ENCODE assay signal across 1 cellular context in genomic region chr9:37119907-37120839, GRCh38.
A peak's percentile ranks its signal among the peaks of the same experiment; 100 is the strongest.
TF ChIP-seq lines count a peak whose summit lies in the region.

TSS of gene ZCCHC7 (plus strand) at chr9:37120574.

TF ChIP-seq in GM12878, 131 proteins besides CTCF, POLR2A, EP300 and RAD21 (continued from another document and continues in another):
- no peak for TF ChIP-seq BCL11A (IDR thresholded peaks at IDR 0.05; ENCODE audit: low read depth, low read length)
- TF ChIP-seq YY1 (IDR thresholded peaks at IDR 0.05; ENCODE audit: low read depth, low read length) = peak; percentile 68
- peak; percentile 91 to 96 for TF ChIP-seq BHLHE40 (IDR thresholded peaks at IDR 0.05; ENCODE audit: borderline replicate concordance in 1 of 2, low read depth in 2 of 2, low read length in 1 of 2)
- TF ChIP-seq SRF (IDR thresholded peaks at IDR 0.05; ENCODE audit: low read depth in 2 of 2, low read length in 2 of 2) = peak; percentile 47 to 78
- no peak for TF ChIP-seq NFXL1 (IDR thresholded peaks at IDR 0.05; ENCODE audit: borderline replicate concordance)
- TF ChIP-seq E2F4 (IDR thresholded peaks at IDR 0.05; ENCODE audit: low read depth, low read length) = 0 out of 2 replicates have a peak, but pooled peaks have one; percentile 55
- TF ChIP-seq SMAD5 (IDR thresholded peaks at IDR 0.05; ENCODE audit: low read depth) = peak; percentile 89
- peak; percentile 66; the same call in 1 of the 2 replicates for TF ChIP-seq POLR2AphosphoS2 (IDR thresholded peaks at IDR 0.05; ENCODE audit: low read depth, low read length)
- TF ChIP-seq RB1 (IDR thresholded peaks at IDR 0.05; ENCODE audit: borderline replicate concordance) = 0 out of 2 replicates have a peak, but pooled peaks have one; percentile 28
- peak; percentile 91 for TF ChIP-seq HDGF (IDR thresholded peaks at IDR 0.05)
- TF ChIP-seq CBX5 (IDR thresholded peaks at IDR 0.05; ENCODE audit: low read depth) = peak; percentile 91; the same call in 1 of the 2 replicates
- TF ChIP-seq GABPA (IDR thresholded peaks at IDR 0.05; ENCODE audit: low read depth) = peak; percentile 84
- no peak for TF ChIP-seq MYB (IDR thresholded peaks at IDR 0.05; ENCODE audit: borderline replicate concordance, low read depth, low read length)
- TF ChIP-seq RCOR1 (conservative IDR thresholded peaks at IDR 0.05; ENCODE audit: low read depth, low read length) = 0 out of 2 replicates have a peak, but pooled peaks have one; percentile 41
- no peak for TF ChIP-seq WRNIP1 (IDR thresholded peaks at IDR 0.05; ENCODE audit: borderline replicate concordance, low read depth, low read length)
- no peak for TF ChIP-seq CBX3 (IDR thresholded peaks at IDR 0.05; ENCODE audit: borderline replicate concordance, low read depth)
- TF ChIP-seq FOXM1 (IDR thresholded peaks at IDR 0.05; ENCODE audit: low read depth, low read length) = no peak
- peak; percentile 76 for TF ChIP-seq SIN3A (IDR thresholded peaks at IDR 0.05; ENCODE audit: low read depth, low read length)
- TF ChIP-seq BCLAF1 (IDR thresholded peaks at IDR 0.05) = no peak
- TF ChIP-seq BCL3 (IDR thresholded peaks at IDR 0.05; ENCODE audit: borderline replicate concordance, insufficient read depth, low read depth, low read length, poor library complexity, severe bottlenecking) = no peak
- TF ChIP-seq ZBTB33 (IDR thresholded peaks at IDR 0.05) = peak; percentile 91
- TF ChIP-seq ZBTB11 (CRISPR knock-in tag; IDR thresholded peaks at IDR 0.05) = peak; percentile 58
- no peak for TF ChIP-seq ZBTB4 (CRISPR knock-in tag; IDR thresholded peaks at IDR 0.05)
- TF ChIP-seq HDAC6 (IDR thresholded peaks at IDR 0.05; ENCODE audit: unreplicated experiment) = no peak
- TF ChIP-seq LARP7 (IDR thresholded peaks at IDR 0.05) = peak; percentile 75
- TF ChIP-seq KDM1A (IDR thresholded peaks at IDR 0.05; ENCODE audit: borderline replicate concordance) = no peak
- TF ChIP-seq RAD51 (IDR thresholded peaks at IDR 0.05) = peak; percentile 80
- peak; percentile 23; the same call in 1 of the 2 replicates for TF ChIP-seq ATF3 (IDR thresholded peaks at IDR 0.05; ENCODE audit: borderline replicate concordance, extremely low read depth, low read depth, low read length)
- TF ChIP-seq ETV6 (conservative IDR thresholded peaks at IDR 0.05 in 1 of 2, IDR thresholded peaks at IDR 0.05 in 1 of 2; ENCODE audit: borderline replicate concordance in 1 of 2, low read depth in 1 of 2) = no peak; a peak in 1 of 4 replicates
- no peak for TF ChIP-seq ZNF622 (IDR thresholded peaks at IDR 0.05)
- no peak for TF ChIP-seq TCF7 (IDR thresholded peaks at IDR 0.05; ENCODE audit: borderline replicate concordance)
- 0 out of 2 replicates have a peak, but pooled peaks have one; percentile 24 for TF ChIP-seq JUND (IDR thresholded peaks at IDR 0.05; ENCODE audit: low read depth, low read length)
- TF ChIP-seq ZNF384 (IDR thresholded peaks at IDR 0.05; ENCODE audit: borderline replicate concordance, low read depth, low read length) = no peak
- peak; percentile 73; the same call in 1 of the 2 replicates for TF ChIP-seq TBL1XR1 (IDR thresholded peaks at IDR 0.05; ENCODE audit: low read depth, low read length)
- TF ChIP-seq CBFB (IDR thresholded peaks at IDR 0.05; ENCODE audit: low read depth) = no peak
- peak; percentile 58 for TF ChIP-seq NRF1 (conservative IDR thresholded peaks at IDR 0.05; ENCODE audit: low read depth, low read length)
- TF ChIP-seq JUNB (IDR thresholded peaks at IDR 0.05) = no peak
- TF ChIP-seq E4F1 (IDR thresholded peaks at IDR 0.05; ENCODE audit: borderline replicate concordance, partially characterized antibody) = peak; percentile 88
- peak; percentile 52; the same call in 1 of the 2 replicates for TF ChIP-seq IRF4 (IDR thresholded peaks at IDR 0.05; ENCODE audit: low read depth, low read length)
- peak; percentile 63; the same call in 1 of the 2 replicates for TF ChIP-seq PAX5 (IDR thresholded peaks at IDR 0.05; ENCODE audit: borderline replicate concordance, low read depth, low read length)
- TF ChIP-seq SMAD1 (IDR thresholded peaks at IDR 0.05; ENCODE audit: low read depth, partially characterized antibody) = peak; percentile 27
